In genomic region chr2:167932123-167932693, GRCh38 we compare ENCODE assay signal across 11 cellular contexts.
"Had no signal": no experiment of that assay in that cellular context is flagged by ENCODE, and none has a peak within 500 bp of the region (broad histone marks: within the 10 kb centered on the region; RNA-seq: fewer than 3 reads in every experiment).

No MANE protein-coding gene starts in this region.

- H3K36me3 ChIP-seq: HAP-1 had no signal

- H2AFZ ChIP-seq: GM23248, GM23338 had no signal

- H3K4me3 Mint-ChIP-seq: GM23338, H9, HFFc6 had no signal

- FAIRE-seq: H1, H54 had no signal

- H3K4me3 ChIP-seq: GM23248, GM23338, HAP-1 had no signal

- H3K4me2 ChIP-seq: GM23338 had no signal

- H3K27ac Mint-ChIP-seq: GM23338, H9, HFFc6 had no signal

- ATAC-seq: GM23338, HCT116 had no signal

- H3K9me3 ChIP-seq: HAP-1 had no signal

- H3K27ac ChIP-seq: GM23248 had no signal

- DNase-seq: GM23248, GOT3, H7, H9, HCEC 1CT, HFFc6 had no signal

- H3K4me1 Mint-ChIP-seq: GM23338 had no signal

- H3K4me1 ChIP-seq: HAP-1 had no signal

- H3K9ac ChIP-seq: GM23248 had no signal
